ENCODE assay signal across 8 cellular contexts in genomic region chr2:112056626-112056987, GRCh38. TPM values are rescaled to one million over a fixed set of nuclear protein-coding genes. Genes with fewer than 3 reads are reported as not detected.
DNase-seq lines count a peak whose midpoint lies in the region; ATAC-seq, FAIRE-seq and TF ChIP-seq lines count a peak whose summit lies in the region.

No MANE protein-coding gene starts in this region.

- 14% methylated on average over 3 of the region's 3 CpGs for WGBS in suprapubic skin

- H3K27ac ChIP-seq in kidney (ENCODE audit: low read depth in 2 of 2, low read length in 2 of 2) (peak overlapping the region; percentile 92 to 95), suprapubic skin (peak overlapping the region; percentile 98)

- FAIRE-seq in kidney (lab: Jason Lieb, UNC), result no peak

- no peak for TF ChIP-seq POLR2A in suprapubic skin (IDR thresholded peaks at IDR 0.05)

- no peaks in the 10 kb centered on the region for H3K27me3 ChIP-seq in suprapubic skin

- peak overlapping the region; percentile 90 for H3K27ac Mint-ChIP-seq in T-helper 1 cell treated with Interleukin-12 subunit alpha and Interleukin-12 subunit beta and Interleukin-4 antibody, amounts not matched to agents 30 μg/mL and 1 μg/mL, for 36 hours
- H3K27ac Mint-ChIP-seq in activated naive CD8-positive, alpha-beta T cell treated with anti-CD3 and anti-CD28 coated beads for 36 hours, result peak overlapping the region; percentile 94

- in situ Hi-C loops in ACHN (cut with HindIII; ENCODE audit: low pct_ligation_motif_present, low pct_unique_long_range_greater_than_20kb, low sequenced_read_pairs), result no loop called here

- H3K9me3 ChIP-seq in kidney (ENCODE audit: control insufficient read depth in 1 of 2, low read length in 2 of 2) (no peaks in the 10 kb centered on the region), suprapubic skin (no peaks in the 10 kb centered on the region)

- H3K36me3 Mint-ChIP-seq in T-helper 1 cell treated with Interleukin-12 subunit alpha and Interleukin-12 subunit beta and Interleukin-4 antibody, amounts not matched to agents 30 μg/mL and 1 μg/mL, for 36 hours (ENCODE audit: low read depth), result peaks cover 19% of the 10 kb centered on the region
- peaks cover 22% of the 10 kb centered on the region for H3K36me3 Mint-ChIP-seq in activated naive CD8-positive, alpha-beta T cell treated with anti-CD3 and anti-CD28 coated beads for 36 hours

- H3K27me3 Mint-ChIP-seq in T-helper 1 cell treated with Interleukin-12 subunit alpha and Interleukin-12 subunit beta and Interleukin-4 antibody, amounts not matched to agents 30 μg/mL and 1 μg/mL, for 36 hours (ENCODE audit: low read depth), result no peaks in the 10 kb centered on the region
- H3K27me3 Mint-ChIP-seq in activated naive CD8-positive, alpha-beta T cell treated with anti-CD3 and anti-CD28 coated beads for 36 hours, result no peaks in the 10 kb centered on the region

- DNase-seq in T-helper 1 cell, result no peak
- DNase-seq in activated naive CD8-positive, alpha-beta T cell treated with anti-CD3 and anti-CD28 coated beads for 36 hours, result no peak
- DNase-seq in kidney, result no peak
- no peak for DNase-seq in suprapubic skin (ENCODE audit: low spot score in 2 of 2)
- no peak for DNase-seq in NOMO-1 treated with dmso at 0.1 percent for 144 hours (lab: John Stamatoyannopoulos, UW; ENCODE audit: unreplicated experiment)
- DNase-seq in ACHN, result no peak

- H3K36me3 ChIP-seq in kidney (ENCODE audit: control insufficient read depth in 1 of 2, insufficient read depth in 2 of 2, low read length in 2 of 2), result peaks cover 0 to 8% of the 10 kb centered on the region in 2 donors
- peaks cover 9% of the 10 kb centered on the region for H3K36me3 ChIP-seq in suprapubic skin

- peak overlapping the region; percentile 91 for H3K4me3 Mint-ChIP-seq in T-helper 1 cell treated with Interleukin-12 subunit alpha and Interleukin-12 subunit beta and Interleukin-4 antibody, amounts not matched to agents 30 μg/mL and 1 μg/mL, for 36 hours
- H3K4me3 Mint-ChIP-seq in activated naive CD8-positive, alpha-beta T cell treated with anti-CD3 and anti-CD28 coated beads for 36 hours, result peak overlapping the region; percentile 87

- H3K9me3 Mint-ChIP-seq in T-helper 1 cell treated with Interleukin-12 subunit alpha and Interleukin-12 subunit beta and Interleukin-4 antibody, amounts not matched to agents 30 μg/mL and 1 μg/mL, for 36 hours, result no peaks in the 10 kb centered on the region
- H3K9me3 Mint-ChIP-seq in activated naive CD8-positive, alpha-beta T cell treated with anti-CD3 and anti-CD28 coated beads for 36 hours, result no peaks in the 10 kb centered on the region

- no peak for TF ChIP-seq CTCF in kidney (IDR thresholded peaks at IDR 0.05; ENCODE audit: borderline replicate concordance, extremely low read depth, insufficient read depth)
- no peak for TF ChIP-seq CTCF in suprapubic skin (IDR thresholded peaks at IDR 0.05)

- TF ChIP-seq EP300 in suprapubic skin (IDR thresholded peaks at IDR 0.05), result no peak

- peak overlapping the region in 1 of 2 donors; percentile 3 for H3K9ac ChIP-seq in kidney (ENCODE audit: low read length in 2 of 2)

- H3K4me3 ChIP-seq in kidney (ENCODE audit: low read length in 2 of 2), result peak overlapping the region; percentile 81 to 87
- H3K4me3 ChIP-seq in suprapubic skin, result peak overlapping the region; percentile 87

- intact Hi-C loops in kidney (cut with DNase I), result no loop called here

- ATAC-seq in GM18907 (IDR thresholded peaks at IDR 0.05; ENCODE audit: unreplicated experiment), result no peak

- H3K4me1 Mint-ChIP-seq in T-helper 1 cell treated with Interleukin-12 subunit alpha and Interleukin-12 subunit beta and Interleukin-4 antibody, amounts not matched to agents 30 μg/mL and 1 μg/mL, for 36 hours (ENCODE audit: low read depth), result peaks cover 38% of the 10 kb centered on the region
- peaks cover 36% of the 10 kb centered on the region for H3K4me1 Mint-ChIP-seq in activated naive CD8-positive, alpha-beta T cell treated with anti-CD3 and anti-CD28 coated beads for 36 hours

- H3K4me1 ChIP-seq in kidney (ENCODE audit: control insufficient read depth in 1 of 2, insufficient read depth in 1 of 2, low read depth in 1 of 2, low read length in 2 of 2) (peaks cover 8 to 14% of the 10 kb centered on the region in 2 donors), suprapubic skin (peaks cover 33% of the 10 kb centered on the region)

RNA-seq across cellular contexts. Expression of gene TMEM87B, which starts 1.5 kb away (rescaled TPM):
- total RNA-seq in activated naive CD8-positive, alpha-beta T cell treated with anti-CD3 and anti-CD28 coated beads for 36 hours, result 10 to 100 TPM; 13.3 to 16.9 TPM
- 21.9 TPM for total RNA-seq in kidney
- 6.5 TPM for polyA plus RNA-seq in kidney (ENCODE audit: insufficient read depth, low read depth, low replicate concordance)
- 10 to 100 TPM; 20.8 to 31.4 (median 26.5) TPM for total RNA-seq in suprapubic skin
